Comparison of ENCODE assay signal across 8 cellular contexts in genomic region chr15:80989518-80990478, GRCh38. TPM values are rescaled to one million over a fixed set of nuclear protein-coding genes. Genes with fewer than 3 reads are reported as not detected.
DNase-seq lines count a peak whose midpoint lies in the region; ATAC-seq, FAIRE-seq and TF ChIP-seq lines count a peak whose summit lies in the region.

TSS of gene MESD (minus strand) at chr15:80989819. CDS start at chr15:80989791, 28 bp downstream.

- ATAC-seq in HG02973 (IDR thresholded peaks at IDR 0.05; ENCODE audit: unreplicated experiment): peak; percentile 90

- peak within 1 kb of the TSS; percentile 93 to 94 for H3K27ac ChIP-seq in right atrium auricular region

- TF ChIP-seq CTCF in right atrium auricular region (IDR thresholded peaks at IDR 0.05): peak in 1 of 2 donors; percentile 5

- DNase-seq in GM18507 (ENCODE audit: extremely low spot score, insufficient read length, low read depth) (peak; percentile 97), NCI-H1930 (lab: John Stamatoyannopoulos, UW) (peak; percentile 79 to 85), anterior cingulate cortex (lab: John Stamatoyannopoulos, UW) (peak; percentile 57 to 98 (median 95)), right atrium auricular region (ENCODE audit: low spot score) (peak; percentile 98), pulmonary artery endothelial cell (ENCODE audit: low read depth, low spot score) (peak; percentile 75), urothelium cell line (ENCODE audit: low spot score) (peak; percentile 99)

- peak within 1 kb of the TSS; percentile 91 to 95 for H3K4me3 ChIP-seq in right atrium auricular region

- intact Hi-C loops in T-helper 2 cell treated with Interferon-gamma antibody and Interleukin-4, amounts not matched to agents 100 ng/mL and 5 ng/mL, for 36 hours (cut with micrococcal nuclease): loop anchor here (1.0 to 5.0 kb wide), 2 partner anchors 11 to 202 kb away; partner anchors contain the start of gene TLNRD1

- FAIRE-seq in GM18507 (lab: Jason Lieb, UNC): peak; percentile 93
- FAIRE-seq in urothelium cell line (lab: Jason Lieb, UNC): no peak

- H3K4me1 ChIP-seq in right atrium auricular region: peaks cover 0 to 61% of the 10 kb centered on the region in 2 donors

- no peaks in the 10 kb centered on the region for H3K9me3 ChIP-seq in right atrium auricular region

- H3K36me3 ChIP-seq in right atrium auricular region: no peaks in the 10 kb centered on the region

- no peaks in the 10 kb centered on the region for H3K27me3 ChIP-seq in right atrium auricular region

RNA-seq across cellular contexts. Expression of gene MESD, which starts in this region (rescaled TPM):
- total RNA-seq in T-helper 2 cell treated with Interferon-gamma antibody and Interleukin-4, amounts not matched to agents 100 ng/mL and 5 ng/mL, for 36 hours: 38.8 and 40.7 TPM in 2 replicates
- 10 to 100 TPM; 11.3 to 14.5 TPM for total RNA-seq in right atrium auricular region
- 19.0 and 24.2 TPM in 2 replicates for total RNA-seq in pulmonary artery endothelial cell

Comparison
In these comparisons a context has a peak if more than half of its experiments do, and no peak if none do; other contexts are left out.
1. Peak in every context shown above with its lines: DNase-seq, ATAC-seq, H3K4me3 ChIP-seq and H3K27ac ChIP-seq.